23 cellular contexts compared by ENCODE assay signal in genomic region chr15:60324706-60325438, GRCh38.
DNase-seq lines count a peak whose midpoint lies in the region; ATAC-seq, FAIRE-seq and TF ChIP-seq lines count a peak whose summit lies in the region.
"Had no signal": no experiment of that assay in that cellular context is flagged by ENCODE, and none has a peak within 500 bp of the region (broad histone marks: within the 10 kb centered on the region; RNA-seq: fewer than 3 reads in every experiment).

No MANE protein-coding gene starts in this region.

- H3F3A ChIP-seq in smooth muscle cell (ENCODE audit: low read depth): no peaks in the 10 kb centered on the region

- no peaks in the 10 kb centered on the region for H3K23me2 ChIP-seq in H1 (ENCODE audit: low read depth, low read length)

- H3K18ac ChIP-seq in H1 (ENCODE audit: extremely low read depth, low read length): 0 out of 2 replicates have a peak overlapping the region, but pooled peaks have one; percentile 1

- H4K8ac ChIP-seq in H1 (ENCODE audit: extremely low read depth, insufficient read depth, low read length): no peak overlapping the region

- H2BK12ac ChIP-seq in H1 (ENCODE audit: low read depth, low read length): no peak overlapping the region

- no peaks in the 10 kb centered on the region for H3K79me1 ChIP-seq in H1 (ENCODE audit: low read depth, low read length)

- TF ChIP-seq EP300 in H1 (IDR thresholded peaks at IDR 0.05; ENCODE audit: borderline replicate concordance in 1 of 2, low read depth in 2 of 2, low read length in 2 of 2): no peak

- H4K20me1 ChIP-seq in H1 (replicated peaks in 1 of 2; ENCODE audit: control insufficient read depth in 1 of 2, insufficient read depth in 2 of 2, low read length in 2 of 2) (no peaks in the 10 kb centered on the region), smooth muscle cell (ENCODE audit: low read depth) (no peaks in the 10 kb centered on the region)

- TF ChIP-seq RAD21 in H1 (IDR thresholded peaks at IDR 0.05 in 1 of 2, conservative IDR thresholded peaks at IDR 0.05 in 1 of 2; ENCODE audit: low read depth in 2 of 2, low read length in 2 of 2): no peak

- H3K4me3 ChIP-seq in H1 (ENCODE audit: extremely low read depth in 1 of 4, insufficient read depth in 2 of 4, low read depth in 3 of 4, low read length in 4 of 4) (no peak overlapping the region), smooth muscle cell (no peak overlapping the region)
- H3K4me3 ChIP-seq: dorsolateral prefrontal cortex, hepatocyte, lower lobe of right lung had no signal

- no peak for TF ChIP-seq POLR2A in H1 (IDR thresholded peaks at IDR 0.05; ENCODE audit: control extremely low read depth in 1 of 2, low read depth in 2 of 2, low read length in 2 of 2)

- H2BK20ac ChIP-seq in H1 (ENCODE audit: low read length): no peak overlapping the region

- H3K4ac ChIP-seq in H1 (replicated peaks; ENCODE audit: insufficient read length, low read depth, low read length): no peak overlapping the region

- H3K36me3 ChIP-seq in H1 (ENCODE audit: control insufficient read depth in 2 of 4, insufficient read depth in 4 of 4, low read length in 3 of 4) (no peaks in the 10 kb centered on the region), smooth muscle cell (ENCODE audit: low read depth) (no peaks in the 10 kb centered on the region)
- H3K36me3 ChIP-seq: lower lobe of right lung had no signal

- no peak overlapping the region for H4K5ac ChIP-seq in H1 (ENCODE audit: insufficient read length, low read depth, low read length)

- WGBS in H1 (ENCODE audit: extremely low coverage in 1 of 2, insufficient coverage in 1 of 2, insufficient read length in 1 of 2, insufficient replicate concordance in 2 of 2, low coverage in 1 of 2, low lambda C conversion rate in 2 of 2, missing lambda C conversion rate in 1 of 2), 2 experiments: 69% methylated on average over 10 of the region's 10 CpGs; no CpG with 5 or more reads in 1 of the 2 experiments
- 79% methylated on average over 10 of the region's 10 CpGs for WGBS in smooth muscle cell (ENCODE audit: low lambda C conversion rate)

- no peak overlapping the region for H3K23ac ChIP-seq in H1 (ENCODE audit: insufficient read length)

- POLR2A ChIA-PET in H1 (lab: Charles Lee; ENCODE audit: partially characterized antibody): interaction anchor here (1.2 kb wide), 1 partner anchor 13 kb away, joined by 3 read pairs; no protein-coding TSS in a partner anchor

- no peak for FAIRE-seq in H1 (lab: Jason Lieb, UNC)
- FAIRE-seq: bronchial epithelial cell had no signal

- H3K9me3 ChIP-seq in H1 (ENCODE audit: insufficient read depth in 2 of 2, low read depth in 1 of 2, low read length in 1 of 2) (no peaks in the 10 kb centered on the region), smooth muscle cell (replicated peaks; ENCODE audit: low read depth) (no peaks in the 10 kb centered on the region)
- H3K9me3 ChIP-seq: lower lobe of right lung, SK-N-SH had no signal

- H3K4me2 ChIP-seq in H1 (ENCODE audit: insufficient read depth in 1 of 2, low read depth in 2 of 2, low read length in 2 of 2): no peak overlapping the region
- H3K4me2 ChIP-seq in smooth muscle cell: no peak overlapping the region
- H3K4me2 ChIP-seq: hepatocyte, SK-N-SH had no signal

- H3K4me1 ChIP-seq in H1 (replicated peaks in 1 of 4; ENCODE audit: control insufficient read depth in 3 of 4, insufficient read depth in 4 of 4, low read length in 3 of 4): peaks cover 0 to 5% (median 1%) of the 10 kb centered on the region in 4 experiments; a peak in 2 of 7 replicates
- H3K4me1 ChIP-seq in smooth muscle cell (ENCODE audit: low read depth): peaks cover 14% of the 10 kb centered on the region
- H3K4me1 ChIP-seq: lower lobe of right lung had no signal

- H3K27me3 ChIP-seq in H1 (replicated peaks in 1 of 4; ENCODE audit: control insufficient read depth in 3 of 4, extremely low read depth in 1 of 4, insufficient read depth in 3 of 4, low read length in 3 of 4) (no peaks in the 10 kb centered on the region), smooth muscle cell (ENCODE audit: low read depth) (peaks cover 57% of the 10 kb centered on the region)

- in situ Hi-C loops in ACHN (cut with HindIII; ENCODE audit: low pct_ligation_motif_present, low pct_unique_long_range_greater_than_20kb, low sequenced_read_pairs): no loop called here

- no peak overlapping the region for H4K91ac ChIP-seq in H1 (replicated peaks; ENCODE audit: insufficient read length, low read length)

- H2BK15ac ChIP-seq in H1 (ENCODE audit: low read length): no peak overlapping the region

- DNase-seq in COR-L47 (lab: John Stamatoyannopoulos, UW) (peak; percentile 46), NCI-H1105 (lab: John Stamatoyannopoulos, UW) (peak; percentile 76), NCI-H2171 treated with DMSO at 0.1 percent for 48 hours (lab: John Stamatoyannopoulos, UW) (peak; percentile 37), H1 (ENCODE audit: low read depth in 1 of 2, low spot score in 2 of 2) (no peak), SKM-1 (lab: John Stamatoyannopoulos, UW; ENCODE audit: unreplicated experiment) (no peak), smooth muscle cell (lab: John Stamatoyannopoulos, UW; ENCODE audit: unreplicated experiment) (no peak), ACHN (no peak)
- DNase-seq: activated B cell treated with CpG ODN at 0.5 μM for 24 hours; activated CD4-positive, alpha-beta memory T cell treated with anti-CD3 and anti-CD28 coated beads for 36 hours; activated naive CD4-positive, alpha-beta T cell; amniotic stem cell; dorsolateral prefrontal cortex; foreskin melanocyte; lower lobe of right lung; NCI-H1092; SK-N-SH; stimulated activated CD4-positive, alpha-beta T cell treated with anti-CD3 and anti-CD28 coated beads, Interleukin-12 subunit alpha, Interleukin-12 subunit beta, amount 100 ng/mL, for 4 hours; stimulated activated CD8-positive, alpha-beta memory T cell treated with anti-CD3 and anti-CD28 coated beads, Interleukin-4, amount 100 ng/mL, for 48 hours; T-helper 9 cell had no signal

- H3K9ac ChIP-seq in H1 (replicated peaks in 1 of 4; ENCODE audit: extremely low read depth in 1 of 4, low read depth in 3 of 4, low read length in 3 of 4) (no peak overlapping the region), smooth muscle cell (ENCODE audit: low read depth) (no peak overlapping the region)
- H3K9ac ChIP-seq: SK-N-SH had no signal

- no peak overlapping the region for H3K14ac ChIP-seq in H1 (ENCODE audit: insufficient read length)

- H3K56ac ChIP-seq in H1 (replicated peaks; ENCODE audit: insufficient read length, low read depth, low read length): no peak overlapping the region

- H2AK5ac ChIP-seq in H1 (ENCODE audit: low read depth, low read length): no peak overlapping the region

- CTCF ChIA-PET in H1 (lab: Charles Lee; ENCODE audit: partially characterized antibody): interaction anchor here (0.7 to 10.0 kb wide), 28 partner anchors 8 to 611 kb away, joined by 3 to 120 read pairs (median 5); partner anchors contain the start of gene ANXA2

- no peaks in the 10 kb centered on the region for H3K79me2 ChIP-seq in H1 (ENCODE audit: control insufficient read depth in 1 of 2, insufficient read depth in 2 of 2, low read length in 2 of 2)
- no peaks in the 10 kb centered on the region for H3K79me2 ChIP-seq in smooth muscle cell (ENCODE audit: low read depth)
- H3K79me2 ChIP-seq: hepatocyte had no signal

- no peak for ATAC-seq in HG02981 (IDR thresholded peaks at IDR 0.05; ENCODE audit: unreplicated experiment)
- ATAC-seq: lower lobe of right lung, Panc1 had no signal

- no peak overlapping the region for H2BK5ac ChIP-seq in H1 (ENCODE audit: low read depth, low read length)

- H2BK120ac ChIP-seq in H1 (replicated peaks; ENCODE audit: low read depth, low read length): no peak overlapping the region

- no peak overlapping the region for H3K27ac ChIP-seq in H1 (ENCODE audit: low read depth, low read length)
- no peak overlapping the region for H3K27ac ChIP-seq in smooth muscle cell (ENCODE audit: low read depth)
- H3K27ac ChIP-seq: dorsolateral prefrontal cortex, hepatocyte, lower lobe of right lung had no signal

- TF ChIP-seq CTCF in H1 (IDR thresholded peaks at IDR 0.05; ENCODE audit: control extremely low read depth in 1 of 3, insufficient read depth in 1 of 3, low read depth in 1 of 3, low read length in 3 of 3): no peak
- no peak for TF ChIP-seq CTCF in smooth muscle cell (IDR thresholded peaks at IDR 0.05; ENCODE audit: borderline replicate concordance, insufficient read depth, poor library complexity, severe bottlenecking)

- 0 out of 2 replicates have a peak overlapping the region, but pooled peaks have one; percentile 18 for H2AFZ ChIP-seq in H1 (ENCODE audit: low read length)
- no peak overlapping the region for H2AFZ ChIP-seq in smooth muscle cell (ENCODE audit: low read depth)
- H2AFZ ChIP-seq: hepatocyte had no signal

Comparison
In these comparisons a context has a peak if more than half of its experiments do, and no peak if none do; other contexts are left out.
1. DNase-seq: peak in COR-L47 (single experiment), NCI-H1105 (single experiment) and NCI-H2171 treated with DMSO at 0.1 percent for 48 hours (single experiment); none in H1 (0 of 2), SKM-1 (single experiment), smooth muscle cell (single experiment) and ACHN (single experiment).